In genomic region chr9:37994639-37995347, GRCh38 we compare ENCODE assay signal across 8 cellular contexts.
DNase-seq lines count a peak whose midpoint lies in the region; ATAC-seq, FAIRE-seq and TF ChIP-seq lines count a peak whose summit lies in the region.

No MANE protein-coding gene starts in this region.

- H3K79me2 ChIP-seq in endothelial cell of umbilical vein (ENCODE audit: control insufficient read depth, insufficient read depth, low read length) (peaks cover 15% of the 10 kb centered on the region), MM.1S (ENCODE audit: low read length) (no peaks in the 10 kb centered on the region)

- ATAC-seq in GM21447 (IDR thresholded peaks at IDR 0.05; ENCODE audit: unreplicated experiment) (peak; percentile 67), upper lobe of right lung (peak; percentile 90)

- DNase-seq in GDM1 (lab: John Stamatoyannopoulos, UW) (peak; percentile 61), HUDEP-2 (lab: John Stamatoyannopoulos, UW; ENCODE audit: unreplicated experiment in 76 of 76) (peak in 39 of 76 experiments; percentile 9 to 79 (median 35)), SJCRH30 (peak; percentile 98), endothelial cell of umbilical vein (ENCODE audit: low read depth, low spot score) (peak; percentile 27), upper lobe of right lung (peak; percentile 91), MM.1S (no peak)

- no peaks in the 10 kb centered on the region for H3K9me2 ChIP-seq in MM.1S (replicated peaks; ENCODE audit: insufficient read depth, low read length)

- H3K4me3 ChIP-seq in SJCRH30, result peak overlapping the region; percentile 20; the same call in 1 of the 2 replicates
- no peak overlapping the region for H3K4me3 ChIP-seq in endothelial cell of umbilical vein (replicated peaks in 1 of 3; ENCODE audit: insufficient read depth in 1 of 3, low read depth in 1 of 3, low read length in 3 of 3)
- no peak overlapping the region for H3K4me3 ChIP-seq in muscle layer of colon (ENCODE audit: low read depth in 1 of 2, low read length in 2 of 2)
- no peak overlapping the region for H3K4me3 ChIP-seq in upper lobe of right lung
- no peak overlapping the region for H3K4me3 ChIP-seq in MM.1S (ENCODE audit: low read length)

- CTCF ChIA-PET in endothelial cell of umbilical vein (lab: Charles Lee), result interaction anchor here (1.3 to 3.6 kb wide), 4 partner anchors 20 to 81 kb away, joined by 3 to 9 read pairs (median 4); no protein-coding TSS in a partner anchor

- no peak for TF ChIP-seq POLR2A in endothelial cell of umbilical vein (IDR thresholded peaks at IDR 0.05; ENCODE audit: low read depth, low read length)

- no TSS peak for BruUV-seq in endothelial cell of umbilical vein (replicated peaks; lab: Mats Ljungman, UMichigan)

- H3K27me3 ChIP-seq in SJCRH30 (no peaks in the 10 kb centered on the region), endothelial cell of umbilical vein (ENCODE audit: control insufficient read depth in 2 of 2, insufficient read depth in 2 of 2, low read length in 2 of 2) (no peaks in the 10 kb centered on the region), muscle layer of colon (ENCODE audit: control insufficient read depth in 1 of 2, insufficient read depth in 2 of 2, low read length in 2 of 2) (no peaks in the 10 kb centered on the region), upper lobe of right lung (no peaks in the 10 kb centered on the region), MM.1S (replicated peaks; ENCODE audit: insufficient read depth, low read length) (no peaks in the 10 kb centered on the region)

- H3K36me3 ChIP-seq in SJCRH30 (no peaks in the 10 kb centered on the region), endothelial cell of umbilical vein (ENCODE audit: control insufficient read depth in 2 of 2, extremely low read depth in 1 of 2, insufficient read depth in 2 of 2, low read length in 2 of 2) (peaks cover 0 to 3% of the 10 kb centered on the region in 2 experiments), muscle layer of colon (ENCODE audit: insufficient read depth, low read length) (no peaks in the 10 kb centered on the region), upper lobe of right lung (no peaks in the 10 kb centered on the region), MM.1S (replicated peaks; ENCODE audit: insufficient read depth, low read length) (no peaks in the 10 kb centered on the region)

- H3K9ac ChIP-seq in endothelial cell of umbilical vein (replicated peaks; ENCODE audit: extremely low read depth, insufficient read depth, low read length), result no peak overlapping the region
- no peak overlapping the region for H3K9ac ChIP-seq in muscle layer of colon (ENCODE audit: low read length)
- H3K9ac ChIP-seq in MM.1S (ENCODE audit: low read length), result no peak overlapping the region

- TF ChIP-seq CTCF in endothelial cell of umbilical vein (IDR thresholded peaks at IDR 0.05; ENCODE audit: extremely low read depth in 1 of 2, insufficient read depth in 1 of 2, low read depth in 1 of 2, low read length in 2 of 2), result no peak
- no peak for TF ChIP-seq CTCF in upper lobe of right lung (IDR thresholded peaks at IDR 0.05)
- no peak for TF ChIP-seq CTCF in MM.1S (IDR thresholded peaks at IDR 0.05; ENCODE audit: low read length)

- peak; percentile 37 for FAIRE-seq in endothelial cell of umbilical vein (lab: Jason Lieb, UNC)

- H2AFZ ChIP-seq in endothelial cell of umbilical vein (ENCODE audit: low read depth, low read length) (no peak overlapping the region), MM.1S (ENCODE audit: low read length) (no peak overlapping the region)

- H3K9me3 ChIP-seq in SJCRH30 (replicated peaks) (no peaks in the 10 kb centered on the region), endothelial cell of umbilical vein (replicated peaks; ENCODE audit: control insufficient read depth, insufficient read depth, low read length) (no peaks in the 10 kb centered on the region), muscle layer of colon (ENCODE audit: low read length) (no peaks in the 10 kb centered on the region), upper lobe of right lung (no peaks in the 10 kb centered on the region), MM.1S (replicated peaks; ENCODE audit: insufficient read depth, low read length) (no peaks in the 10 kb centered on the region)

- H3F3A ChIP-seq in MM.1S (ENCODE audit: insufficient read depth, low read length), result no peaks in the 10 kb centered on the region

- no peaks in the 10 kb centered on the region for H3K9me1 ChIP-seq in endothelial cell of umbilical vein (replicated peaks; ENCODE audit: control insufficient read depth, extremely low read depth, insufficient read depth, low read length)

- POLR2A ChIA-PET in endothelial cell of umbilical vein (lab: Charles Lee), result interaction anchor here (0.6 kb wide), 1 partner anchor 366 kb away, joined by 7 read pairs; no protein-coding TSS in a partner anchor

- intact Hi-C loops in endothelial cell of umbilical vein (cut with micrococcal nuclease), result no loop called here
- intact Hi-C loops in upper lobe of right lung (cut with DNase I), result no loop called here

- dilution Hi-C loops in endothelial cell of umbilical vein (cut with MboI; ENCODE audit: extremely low pct_ligation_motif_present, low sequenced_read_pairs), result no loop called here

- H3K27ac ChIP-seq in SJCRH30 (peak overlapping the region; percentile 91), endothelial cell of umbilical vein (ENCODE audit: insufficient read depth, low read depth, low read length) (no peak overlapping the region), muscle layer of colon (ENCODE audit: low read depth, low read length) (peak overlapping the region; percentile 21), upper lobe of right lung (peak overlapping the region; percentile 63), MM.1S (ENCODE audit: low read length) (no peak overlapping the region)

- H4K20me1 ChIP-seq in endothelial cell of umbilical vein (replicated peaks; ENCODE audit: control insufficient read depth, extremely low read depth, insufficient read depth, low read length) (no peaks in the 10 kb centered on the region), MM.1S (ENCODE audit: insufficient read depth, low read length) (no peaks in the 10 kb centered on the region)

- H3K4me1 ChIP-seq in SJCRH30 (peaks cover 64% of the 10 kb centered on the region), endothelial cell of umbilical vein (ENCODE audit: control insufficient read depth, extremely low read depth, insufficient read depth, low read length) (peaks cover 9% of the 10 kb centered on the region), muscle layer of colon (ENCODE audit: insufficient read depth, low read length) (peaks cover 48% of the 10 kb centered on the region), upper lobe of right lung (peaks cover 72% of the 10 kb centered on the region), MM.1S (ENCODE audit: low read length) (no peaks in the 10 kb centered on the region)

- no peak overlapping the region for H3K4me2 ChIP-seq in endothelial cell of umbilical vein (ENCODE audit: insufficient read depth, low read length)
- no peak overlapping the region for H3K4me2 ChIP-seq in MM.1S (ENCODE audit: low read depth, low read length)

TF ChIP-seq in endothelial cell of umbilical vein, 7 proteins besides CTCF, POLR2A, EP300 and RAD21:
- TF ChIP-seq POLR2AphosphoS5 (IDR thresholded peaks at IDR 0.05; ENCODE audit: insufficient read depth, low read depth, low read length) (no peak), JUN (IDR thresholded peaks at IDR 0.05; ENCODE audit: borderline replicate concordance, insufficient read depth, insufficient read length, low read depth) (no peak), MYC (IDR thresholded peaks at IDR 0.05; ENCODE audit: low read depth, low read length) (no peak), EZH2 (IDR thresholded peaks at IDR 0.05; ENCODE audit: borderline replicate concordance, low read depth, low read length, severe bottlenecking) (no peak), GATA2 (IDR thresholded peaks at IDR 0.05; ENCODE audit: insufficient read depth, insufficient read length, low read depth, low read length) (no peak), MAX (IDR thresholded peaks at IDR 0.05; ENCODE audit: insufficient read depth, insufficient read length) (no peak), FOS (IDR thresholded peaks at IDR 0.05; ENCODE audit: borderline replicate concordance, insufficient read depth, low read length) (no peak)
TF ChIP-seq in endothelial cell of umbilical vein: peak in this region for 0.

Comparison
In these comparisons a context has a peak if more than half of its experiments do, and no peak if none do; other contexts are left out.
1. H3K27ac ChIP-seq: peak in SJCRH30 (single experiment), muscle layer of colon (single experiment) and upper lobe of right lung (single experiment); none in endothelial cell of umbilical vein (single experiment) and MM.1S (single experiment).